Comparison of ENCODE assay signal across 17 cellular contexts in genomic region chr2:28695245-28695647, GRCh38. TPM values are rescaled to one million over a fixed set of nuclear protein-coding genes. Genes with fewer than 3 reads are reported as not detected.
A peak's percentile ranks its signal among the peaks of the same experiment; 100 is the strongest.
DNase-seq lines count a peak whose midpoint lies in the region; ATAC-seq and TF ChIP-seq lines count a peak whose summit lies in the region.
"Had no signal": no experiment of that assay in that cellular context is flagged by ENCODE, and none has a peak within 500 bp of the region (broad histone marks: within the 10 kb centered on the region; RNA-seq: fewer than 3 reads in every experiment).

No MANE protein-coding gene starts in this region.

- no peaks in the 10 kb centered on the region for H3K9me3 Mint-ChIP-seq in stimulated activated naive B cell treated with anti-CD40 and anti-IgM and Interleukin-4, amounts not matched to agents 10 μg/mL and 1 μg/mL and 100 μg/mL, for 72 hours
- H3K9me3 Mint-ChIP-seq: effector memory CD8-positive, alpha-beta T cell had no signal

- H3K27me3 ChIP-seq in body of pancreas, result no peaks in the 10 kb centered on the region
- H3K27me3 ChIP-seq in mucosa of stomach (ENCODE audit: control insufficient read depth, insufficient read depth, low read length), result no peaks in the 10 kb centered on the region
- H3K27me3 ChIP-seq: vagina had no signal

- H3K9ac ChIP-seq in mucosa of stomach (ENCODE audit: low read length), result peak overlapping the region; percentile 29
- H3K9ac ChIP-seq: KMS-11 had no signal

- H3K4me3 ChIP-seq in body of pancreas (no peak overlapping the region), mucosa of stomach (ENCODE audit: low read length) (no peak overlapping the region)
- H3K4me3 ChIP-seq: vagina had no signal

- H3K36me3 Mint-ChIP-seq in stimulated activated naive B cell treated with anti-CD40 and anti-IgM and Interleukin-4, amounts not matched to agents 10 μg/mL and 1 μg/mL and 100 μg/mL, for 72 hours, result no peaks in the 10 kb centered on the region
- H3K36me3 Mint-ChIP-seq: CD14-positive monocyte had no signal

- no peak overlapping the region for H3K4me3 Mint-ChIP-seq in stimulated activated naive B cell treated with anti-CD40 and anti-IgM and Interleukin-4, amounts not matched to agents 10 μg/mL and 1 μg/mL and 100 μg/mL, for 72 hours
- H3K4me3 Mint-ChIP-seq: CD14-positive monocyte; effector memory CD8-positive, alpha-beta T cell had no signal

- no peak overlapping the region for H3K27ac ChIP-seq in body of pancreas
- H3K27ac ChIP-seq: KMS-11, vagina had no signal

- no peak for TF ChIP-seq CTCF in body of pancreas (IDR thresholded peaks at IDR 0.05)

- ATAC-seq in body of pancreas, result peak; percentile 46
- no peak for ATAC-seq in stimulated activated naive B cell treated with anti-CD40 and anti-IgM and Interleukin-4, amounts not matched to agents 10 μg/mL and 1 μg/mL and 100 μg/mL, for 72 hours (replicated peaks)
- no peak for ATAC-seq in HG03095 (IDR thresholded peaks at IDR 0.05; ENCODE audit: unreplicated experiment)
- ATAC-seq in GM21529 (IDR thresholded peaks at IDR 0.05; ENCODE audit: unreplicated experiment), result no peak
- ATAC-seq: effector memory CD8-positive, alpha-beta T cell; right cardiac atrium had no signal

- no peaks in the 10 kb centered on the region for H3K4me1 Mint-ChIP-seq in stimulated activated naive B cell treated with anti-CD40 and anti-IgM and Interleukin-4, amounts not matched to agents 10 μg/mL and 1 μg/mL and 100 μg/mL, for 72 hours
- H3K4me1 Mint-ChIP-seq: CD14-positive monocyte had no signal

- no peak for TF ChIP-seq POLR2A in body of pancreas (IDR thresholded peaks at IDR 0.05)

- no peaks in the 10 kb centered on the region for H3K9me3 ChIP-seq in body of pancreas
- no peaks in the 10 kb centered on the region for H3K9me3 ChIP-seq in mucosa of stomach (ENCODE audit: control insufficient read depth, low read length)
- H3K9me3 ChIP-seq: vagina had no signal

- peak; percentile 52 for DNase-seq in NCI-H2227 (lab: John Stamatoyannopoulos, UW; ENCODE audit: unreplicated experiment)
- peak in 2 of 4 donors; percentile 27 to 32 for DNase-seq in body of pancreas
- no peak for DNase-seq in stimulated activated naive B cell treated with anti-CD40 and anti-IgM and Interleukin-4, amounts not matched to agents 10 μg/mL and 1 μg/mL and 100 μg/mL, for 72 hours
- DNase-seq in DMS114 treated with DMSO at 0.1 percent for 48 hours (lab: John Stamatoyannopoulos, UW; ENCODE audit: unreplicated experiment), result no peak
- DNase-seq: activated CD4-positive, alpha-beta T cell treated with anti-CD3 and anti-CD28 coated beads, Interleukin-2, amount 50 U/mL, for 1 hour; effector memory CD8-positive, alpha-beta T cell; GDM1; NCI-H1436 treated with DMSO at 0.1 percent for 48 hours; NCI-H526; right cardiac atrium; stimulated activated CD4-positive, alpha-beta T cell treated with anti-CD3 and anti-CD28 coated beads, Interleukin-4, amount 100 ng/mL, for 1 hour had no signal

- H3K27me3 Mint-ChIP-seq in stimulated activated naive B cell treated with anti-CD40 and anti-IgM and Interleukin-4, amounts not matched to agents 10 μg/mL and 1 μg/mL and 100 μg/mL, for 72 hours, result peaks cover 0 to 4% of the 10 kb centered on the region in 2 donors

- intact Hi-C loops in body of pancreas (cut with DNase I), result no loop called here

- peak overlapping the region; percentile 4 for H3K27ac Mint-ChIP-seq in stimulated activated naive B cell treated with anti-CD40 and anti-IgM and Interleukin-4, amounts not matched to agents 10 μg/mL and 1 μg/mL and 100 μg/mL, for 72 hours
- H3K27ac Mint-ChIP-seq: effector memory CD8-positive, alpha-beta T cell had no signal

- H3K4me1 ChIP-seq in body of pancreas (peaks cover 12% of the 10 kb centered on the region), mucosa of stomach (ENCODE audit: control insufficient read depth, insufficient read depth, low read length) (peaks cover 24% of the 10 kb centered on the region)

- WGBS in body of pancreas, 2 donors, result 61 to 68% methylated on average over 4 of the region's 4 CpGs

- H3K36me3 ChIP-seq in body of pancreas (replicated peaks in 1 of 2; ENCODE audit: insufficient read depth in 1 of 2, low read depth in 2 of 2) (no peaks in the 10 kb centered on the region), mucosa of stomach (ENCODE audit: control insufficient read depth, insufficient read depth, low read length) (no peaks in the 10 kb centered on the region)
- H3K36me3 ChIP-seq: vagina had no signal

RNA-seq across cellular contexts. Expression of gene PPP1CB, which starts 56.4 kb away (rescaled TPM):
- 100 to 1,000 TPM in 1 of 2 donors, 10 to 100 TPM in 1; 63.3 to 139 TPM for total RNA-seq in body of pancreas
